In the genomic region with DNA sequence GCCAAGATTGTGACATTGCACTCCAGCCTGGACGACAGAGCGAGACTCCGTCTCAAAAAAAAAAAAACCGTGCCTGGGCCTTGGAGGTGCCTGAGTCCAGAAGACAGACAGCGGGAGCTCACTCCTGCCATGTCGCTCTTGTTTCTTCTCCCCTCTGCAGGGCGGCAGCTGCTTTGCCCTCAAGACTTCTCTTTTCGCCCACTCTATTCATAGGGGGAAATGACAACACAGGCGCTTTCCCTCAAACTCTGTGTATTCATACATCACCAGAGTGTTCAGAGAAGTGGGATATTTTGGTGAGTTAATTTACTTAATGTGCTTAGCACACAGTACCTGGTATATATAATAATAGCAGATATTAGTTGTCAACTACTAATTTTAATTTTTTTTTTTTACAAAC, we compare ENCODE assay signal across 13 cellular contexts. TPM values are rescaled to one million over a fixed set of nuclear protein-coding genes. Genes with fewer than 3 reads are reported as not detected.
A peak's percentile ranks its signal among the peaks of the same experiment; 100 is the strongest.
DNase-seq lines count a peak whose midpoint lies in the region; ATAC-seq, FAIRE-seq and TF ChIP-seq lines count a peak whose summit lies in the region.
"Had no signal": no experiment of that assay in that cellular context is flagged by ENCODE, and none has a peak within 500 bp of the region (broad histone marks: within the 10 kb centered on the region; RNA-seq: fewer than 3 reads in every experiment).

No MANE protein-coding gene starts in this region.

- H3K4me3 Mint-ChIP-seq in IgD-negative memory B cell = peak overlapping the region; percentile 69 to 95 (median 88)
- H3K4me3 Mint-ChIP-seq in activated naive CD8-positive, alpha-beta T cell treated with anti-CD3 and anti-CD28 coated beads for 36 hours = peak overlapping the region; percentile 87

- peaks cover 10% of the 10 kb centered on the region for H3K36me3 ChIP-seq in muscle layer of colon (ENCODE audit: insufficient read depth, low read length)
- H3K36me3 ChIP-seq in stomach = peaks cover 0 to 39% (median 15%) of the 10 kb centered on the region in 4 donors

- peak overlapping the region; percentile 97 for H3K27ac ChIP-seq in muscle layer of colon (ENCODE audit: low read depth, low read length)
- peak overlapping the region in 4 of 5 donors; percentile 92 to 96 (median 94) for H3K27ac ChIP-seq in stomach
- H3K27ac ChIP-seq: HL-60 had no signal

- H3K9ac ChIP-seq in muscle layer of colon (ENCODE audit: low read length) = no peak overlapping the region

- no peaks in the 10 kb centered on the region for H3K27me3 Mint-ChIP-seq in IgD-negative memory B cell
- no peaks in the 10 kb centered on the region for H3K27me3 Mint-ChIP-seq in activated naive CD8-positive, alpha-beta T cell treated with anti-CD3 and anti-CD28 coated beads for 36 hours

- H3K27ac Mint-ChIP-seq in IgD-negative memory B cell = peak overlapping the region; percentile 71 to 96 (median 95)
- peak overlapping the region; percentile 96 for H3K27ac Mint-ChIP-seq in activated naive CD8-positive, alpha-beta T cell treated with anti-CD3 and anti-CD28 coated beads for 36 hours

- DNase-seq in activated naive CD8-positive, alpha-beta T cell treated with anti-CD3 and anti-CD28 coated beads for 36 hours = peak; percentile 41
- DNase-seq in stomach = no peak
- no peak for DNase-seq in GM12892 (ENCODE audit: insufficient read length)
- DNase-seq: NCI-H2171 treated with DMSO at 0.1 percent for 48 hours; posterior cingulate gyrus; stimulated activated CD4-positive, alpha-beta T cell treated with anti-CD3 and anti-CD28 coated beads, Interleukin-4, amount 100 ng/mL, for 4 hours had no signal

- TF ChIP-seq CTCF in stomach (IDR thresholded peaks at IDR 0.05) = no peak

- H3K27me3 ChIP-seq in muscle layer of colon (ENCODE audit: control insufficient read depth in 1 of 2, insufficient read depth in 2 of 2, low read length in 2 of 2) = no peaks in the 10 kb centered on the region
- H3K27me3 ChIP-seq in stomach = no peaks in the 10 kb centered on the region

- H3K4me3 ChIP-seq in muscle layer of colon (ENCODE audit: low read depth in 1 of 2, low read length in 2 of 2) (no peak overlapping the region), stomach (no peak overlapping the region)

- TF ChIP-seq POLR2A in stomach (IDR thresholded peaks at IDR 0.05) (no peak), GM12892 (IDR thresholded peaks at IDR 0.05; ENCODE audit: low read depth, low read length) (no peak)

- H3K9me3 ChIP-seq in muscle layer of colon (ENCODE audit: low read length) = no peaks in the 10 kb centered on the region
- no peaks in the 10 kb centered on the region for H3K9me3 ChIP-seq in stomach

- peaks cover 25 to 40% (median 29%) of the 10 kb centered on the region in 3 donors for H3K4me1 Mint-ChIP-seq in IgD-negative memory B cell
- H3K4me1 Mint-ChIP-seq in activated naive CD8-positive, alpha-beta T cell treated with anti-CD3 and anti-CD28 coated beads for 36 hours = peaks cover 53% of the 10 kb centered on the region

- 79 to 95% (median 92%) methylated on average over 9 of the region's 9 CpGs for WGBS in stomach, 5 donors

- H3K4me1 ChIP-seq in muscle layer of colon (ENCODE audit: insufficient read depth, low read length) = peaks cover 52% of the 10 kb centered on the region
- H3K4me1 ChIP-seq in stomach = peaks cover 18 to 87% (median 55%) of the 10 kb centered on the region in 4 donors

- H3K36me3 Mint-ChIP-seq in IgD-negative memory B cell = peaks cover 1% of the 10 kb centered on the region
- H3K36me3 Mint-ChIP-seq in activated naive CD8-positive, alpha-beta T cell treated with anti-CD3 and anti-CD28 coated beads for 36 hours = peaks cover 9% of the 10 kb centered on the region

- FAIRE-seq in GM12892 (lab: Jason Lieb, UNC) = no peak

- TF ChIP-seq EP300 in stomach (IDR thresholded peaks at IDR 0.05) = no peak

- intact Hi-C loops in stomach (cut with DNase I; ENCODE audit: low total_unique reads) = no loop called here

- no peaks in the 10 kb centered on the region for H3K9me3 Mint-ChIP-seq in IgD-negative memory B cell
- H3K9me3 Mint-ChIP-seq in activated naive CD8-positive, alpha-beta T cell treated with anti-CD3 and anti-CD28 coated beads for 36 hours = no peaks in the 10 kb centered on the region
- H3K9me3 Mint-ChIP-seq: T-helper 2 cell treated with Interferon-gamma antibody and Interleukin-4, amounts not matched to agents 5 μg/mL and 100 μg/mL, for 36 hours had no signal

- ATAC-seq in HG02588 (IDR thresholded peaks at IDR 0.05; ENCODE audit: unreplicated experiment) = no peak
- ATAC-seq in GM18511 (IDR thresholded peaks at IDR 0.05; ENCODE audit: unreplicated experiment) = no peak
- ATAC-seq in HG03378 (IDR thresholded peaks at IDR 0.05; ENCODE audit: unreplicated experiment) = no peak

RNA-seq across cellular contexts. Expression of gene FOXK1, which starts 44.5 kb away (rescaled TPM):
- polyA plus RNA-seq in IgD-negative memory B cell (2.3 TPM), stomach (1 to 10 TPM; 2.9 to 5.4 (median 3.9) TPM)
- 10 to 100 TPM; 38.1 to 38.2 TPM for total RNA-seq in activated naive CD8-positive, alpha-beta T cell treated with anti-CD3 and anti-CD28 coated beads for 36 hours
- total RNA-seq in stomach = 10 to 100 TPM; 19.3 to 88.1 (median 27.2) TPM
- 7.0 TPM for polyA plus RNA-seq in GM12892 (2012; ENCODE audit: missing spikeins)

RNA-seq across cellular contexts. Expression of gene AP5Z1, which starts 48.9 kb away (rescaled TPM):
- polyA plus RNA-seq in IgD-negative memory B cell (37.7 TPM), stomach (10 to 100 TPM; 34.7 to 43.7 (median 40.8) TPM)
- total RNA-seq in activated naive CD8-positive, alpha-beta T cell treated with anti-CD3 and anti-CD28 coated beads for 36 hours = 10 to 100 TPM; 43.1 to 47.1 TPM
- 100 to 1,000 TPM in 1 of 5 donors, 10 to 100 TPM in 4; 11.6 to 140 (median 52.5) TPM for total RNA-seq in stomach
- 13.9 TPM for polyA plus RNA-seq in GM12892 (2012; ENCODE audit: missing spikeins)
